ENCODE assay signal across 20 cellular contexts in the genomic region with DNA sequence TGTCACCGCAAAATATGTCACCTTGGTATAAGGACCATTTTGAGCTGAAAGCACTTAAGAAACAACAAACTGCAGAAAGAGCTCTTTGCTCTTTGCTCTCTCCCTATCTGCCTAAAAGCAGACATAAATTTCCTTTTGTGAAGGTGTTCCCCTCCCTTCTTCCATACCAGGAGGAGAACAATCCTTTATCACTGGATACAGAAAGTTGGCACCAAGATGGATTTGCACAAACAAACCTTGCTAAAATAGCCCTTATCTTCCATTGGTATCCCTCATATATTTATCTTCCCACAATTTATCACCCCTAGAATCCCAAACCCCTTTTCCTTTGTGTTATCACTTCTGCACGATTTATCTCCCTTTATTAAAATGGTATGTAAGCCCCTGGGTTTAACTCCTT.
"Had no signal": no experiment of that assay in that cellular context is flagged by ENCODE, and none has a peak within 500 bp of the region (broad histone marks: within the 10 kb centered on the region; RNA-seq: fewer than 3 reads in every experiment).

No MANE protein-coding gene starts in this region.

- H3K36me3 Mint-ChIP-seq: IgD-negative memory B cell had no signal

- H3K36me3 ChIP-seq: SJCRH30 had no signal

- H3K27me3 ChIP-seq: SJCRH30 had no signal

- H3K4me1 ChIP-seq: SJCRH30 had no signal

- H3K27ac Mint-ChIP-seq: IgD-negative memory B cell had no signal

- H3K9me3 ChIP-seq: SJCRH30 had no signal

- H3K27ac ChIP-seq: HL-60, KMS-11, SJCRH30 had no signal

- H3K4me3 Mint-ChIP-seq: IgD-negative memory B cell had no signal

- FAIRE-seq: HTR-8/SVneo, K562 had no signal

- H3K4me3 ChIP-seq: K562, SJCRH30 had no signal

- H3K27me3 Mint-ChIP-seq: IgD-negative memory B cell had no signal

- DNase-seq: Kasumi-1; NCI-H1092; NCI-H1105 treated with DMSO at 0.1 percent for 48 hours; NCI-H1417 treated with DMSO at 0.1 percent for 48 hours; NCI-H146; NCI-H1694 treated with DMSO at 0.1 percent for 48 hours; NCI-H1930; NCI-H2107; NCI-H2171 treated with DMSO at 0.1 percent for 48 hours; NCI-H524; NCI-H526 treated with DMSO at 0.1 percent for 48 hours; NK-92 treated with Interleukin-12 subunit alpha and Interleukin-12 subunit beta, amount 100 ng/mL, for 24 hours; PC-3; SHP77 treated with DMSO at 0.1 percent for 48 hours; SJCRH30 had no signal
